ENCODE assay signal across 8 cellular contexts in the genomic region with DNA sequence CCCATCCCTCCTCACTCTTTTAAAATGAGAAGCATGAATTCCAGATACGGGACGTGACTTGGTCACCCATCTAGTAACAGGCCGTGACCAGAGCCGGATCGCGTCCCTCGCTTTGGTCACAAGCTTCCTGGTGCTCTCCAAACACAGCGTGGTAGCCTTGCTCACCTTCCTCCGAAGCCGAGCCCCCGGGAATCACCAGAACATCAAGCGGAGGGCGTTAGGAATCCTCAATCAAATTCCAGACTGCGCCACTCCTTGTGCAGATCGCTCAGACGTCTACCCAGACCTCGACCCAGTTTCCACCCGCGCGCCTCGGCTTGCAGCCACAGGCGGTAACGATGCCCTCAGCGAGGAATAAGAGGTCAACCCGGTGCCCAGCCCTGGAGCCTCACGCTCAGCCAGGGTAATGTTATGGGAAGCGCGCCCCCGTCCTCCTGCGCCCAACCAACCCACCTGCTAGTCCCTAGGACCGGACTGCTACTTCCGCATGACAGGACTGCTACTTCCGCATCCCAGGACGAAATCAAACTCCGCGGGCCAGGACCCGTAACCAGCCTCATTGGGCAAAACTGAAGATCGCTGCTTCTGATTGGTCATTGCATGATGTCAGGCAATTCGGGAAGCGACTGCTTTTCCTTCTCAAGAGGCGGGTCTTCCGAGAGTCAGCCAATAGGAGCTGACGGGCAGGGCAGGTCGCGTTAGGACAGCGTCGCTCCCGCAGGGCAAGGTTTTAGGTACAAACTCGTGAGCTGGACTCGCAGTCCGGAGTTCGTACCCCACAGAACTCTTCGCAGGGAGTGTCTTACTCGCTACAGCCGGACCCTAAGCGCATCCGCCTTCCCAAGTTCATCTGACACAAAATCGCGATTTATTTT. TPM values are rescaled to one million over a fixed set of nuclear protein-coding genes. Genes with fewer than 3 reads are reported as not detected.
DNase-seq lines count a peak whose midpoint lies in the region; ATAC-seq lines count a peak whose summit lies in the region.

A gene (minus strand): TSS at position 501 of the 875 bp plus-strand sequence. CDS start 1,212 bp downstream, outside the sequence.

- H3K27me3 ChIP-seq in effector memory CD4-positive, alpha-beta T cell (replicated peaks; ENCODE audit: control insufficient read depth, insufficient read depth, low read length, poor library complexity, severe bottlenecking) = no peaks in the 10 kb centered on the region

- peak within 1 kb of the TSS; percentile 75 for H3K4me3 ChIP-seq in effector memory CD4-positive, alpha-beta T cell (ENCODE audit: insufficient read depth, low read depth, low read length, poor library complexity, severe bottlenecking)

- H3K27ac ChIP-seq in effector memory CD4-positive, alpha-beta T cell (ENCODE audit: insufficient read depth, low read length, poor library complexity, severe bottlenecking) = peak within 1 kb of the TSS; percentile 36

- H3K4me1 ChIP-seq in effector memory CD4-positive, alpha-beta T cell (ENCODE audit: control insufficient read depth, insufficient read depth, low read length, poor library complexity, severe bottlenecking) = peaks cover 10% of the 10 kb centered on the region

- no peaks in the 10 kb centered on the region for H3K9me3 ChIP-seq in effector memory CD4-positive, alpha-beta T cell (ENCODE audit: control insufficient read depth, low read length)

- DNase-seq in COLO829 (ENCODE audit: low spot score) = peak; percentile 96
- peak; percentile 98 for DNase-seq in HT-29 (ENCODE audit: low spot score)
- peak; percentile 89 for DNase-seq in NK-92 treated with Interleukin-12 subunit alpha and Interleukin-12 subunit beta, amount 100 ng/mL, for 24 hours (lab: John Stamatoyannopoulos, UW)
- DNase-seq in activated CD8-positive, alpha-beta memory T cell treated with anti-CD3 and anti-CD28 coated beads for 1 hour (ENCODE audit: extremely low read depth in 1 of 2, low read depth in 1 of 2) = peak; percentile 78 to 85
- DNase-seq in effector memory CD4-positive, alpha-beta T cell = peak; percentile 89 to 95 (median 92)
- peak; percentile 99 for DNase-seq in lung microvascular endothelial cell (ENCODE audit: low read depth in 2 of 2)
- peak; percentile 63 to 88 (median 79) for DNase-seq in stimulated activated CD4-positive, alpha-beta T cell treated with anti-CD3 and anti-CD28 coated beads, TNF-alpha, amount 100 ng/mL, for 4 hours (ENCODE audit: low read depth in 3 of 3)

- H3K36me3 ChIP-seq in effector memory CD4-positive, alpha-beta T cell (ENCODE audit: control insufficient read depth, insufficient read depth, low read length) = no peaks in the 10 kb centered on the region

- peak; percentile 95 for ATAC-seq in GM21360 (IDR thresholded peaks at IDR 0.05; ENCODE audit: unreplicated experiment)

RNA-seq across cellular contexts. Expression of the gene that starts here (rescaled TPM):
- total RNA-seq in HT-29 (2014; rRNA removed; shearing (Covaris generic)) = 5.2 and 5.7 TPM in 2 replicates
- 0.60 and 1.1 TPM in 2 replicates for total RNA-seq in lung microvascular endothelial cell

Comparison
In these comparisons a context has a peak if more than half of its experiments do, and no peak if none do; other contexts are left out.
1. Peak in every context shown above with its lines: DNase-seq, ATAC-seq, H3K4me3 ChIP-seq and H3K27ac ChIP-seq.